Comparison of ENCODE assay signal across 1 cellular context in genomic region chr2:218781691-218782528, GRCh38.
TF ChIP-seq lines count a peak whose summit lies in the region.

Gene CYP27A1, plus strand, starts transcription at chr2:218782147. Its CDS starts 36 bp downstream, at chr2:218782183.

TF ChIP-seq in HepG2, 621 proteins besides CTCF, POLR2A, EP300 and RAD21 (continued from another document and continues in another):
- peak; percentile 90 for TF ChIP-seq DMTF1 (CRISPR knock-in tag; IDR thresholded peaks at IDR 0.05)
- peak; percentile 14; the same call in 1 of the 2 replicates for TF ChIP-seq PREB (CRISPR knock-in tag; IDR thresholded peaks at IDR 0.05)
- TF ChIP-seq ZNF451 (CRISPR knock-in tag; IDR thresholded peaks at IDR 0.05) = peak; percentile 43; the same call in 1 of the 2 replicates
- no peak; the same call in 1 of the 2 replicates for TF ChIP-seq ZKSCAN8 (CRISPR knock-in tag; IDR thresholded peaks at IDR 0.05; ENCODE audit: borderline replicate concordance)
- no peak; the same call in 1 of the 2 replicates for TF ChIP-seq ZNF615 (CRISPR knock-in tag; IDR thresholded peaks at IDR 0.05; ENCODE audit: borderline replicate concordance)
- peak; percentile 93 for TF ChIP-seq ZNF891 (CRISPR knock-in tag; IDR thresholded peaks at IDR 0.05)
- TF ChIP-seq ZFP91 (CRISPR knock-in tag; IDR thresholded peaks at IDR 0.05; ENCODE audit: borderline replicate concordance) = peak; percentile 97
- TF ChIP-seq ARNT (IDR thresholded peaks at IDR 0.05) = no peak
- TF ChIP-seq NKX3-1 (CRISPR knock-in tag; IDR thresholded peaks at IDR 0.05) = peak; percentile 97
- TF ChIP-seq FOXC1 (CRISPR knock-in tag; IDR thresholded peaks at IDR 0.05; ENCODE audit: borderline replicate concordance) = peak; percentile 96
- TF ChIP-seq ZNF609 (CRISPR knock-in tag; IDR thresholded peaks at IDR 0.05; ENCODE audit: borderline replicate concordance) = peak; percentile 85
- peak; percentile 93 for TF ChIP-seq ESRRA (CRISPR knock-in tag; IDR thresholded peaks at IDR 0.05; ENCODE audit: low read depth)
- no peak for TF ChIP-seq SYNCRIP (IDR thresholded peaks at IDR 0.05; ENCODE audit: insufficient read depth, low read depth, low read length)
- no peak for TF ChIP-seq FOXK2 (IDR thresholded peaks at IDR 0.05)
- TF ChIP-seq SOX5 (CRISPR knock-in tag; IDR thresholded peaks at IDR 0.05; ENCODE audit: borderline replicate concordance) = no peak; the same call in 1 of the 2 replicates
- peak; percentile 80; the same call in 1 of the 2 replicates for TF ChIP-seq GZF1 (CRISPR knock-in tag; IDR thresholded peaks at IDR 0.05)
- 0 out of 4 replicates have a peak, but pooled peaks of 1 of the 2 experiments have one; percentile 0 for TF ChIP-seq MAFK (conservative IDR thresholded peaks at IDR 0.05 in 1 of 2, IDR thresholded peaks at IDR 0.05 in 1 of 2; ENCODE audit: low read length in 2 of 2)
- TF ChIP-seq RXRB (CRISPR knock-in tag; IDR thresholded peaks at IDR 0.05; ENCODE audit: borderline replicate concordance) = peak; percentile 75
- TF ChIP-seq RFX5 (IDR thresholded peaks at IDR 0.05; ENCODE audit: low read depth, low read length) = peak; percentile 9; the same call in 1 of the 2 replicates
- no peak for TF ChIP-seq NFIB (CRISPR knock-in tag; IDR thresholded peaks at IDR 0.05; ENCODE audit: borderline replicate concordance)
- TF ChIP-seq ZNF20 (CRISPR knock-in tag; IDR thresholded peaks at IDR 0.05) = no peak
- TF ChIP-seq SUZ12 (IDR thresholded peaks at IDR 0.05; ENCODE audit: low read depth, low read length) = no peak
- no peak for TF ChIP-seq PRPF4 (IDR thresholded peaks at IDR 0.05; ENCODE audit: low read depth, low read length, poor library complexity, severe bottlenecking)
- TF ChIP-seq RELA (CRISPR knock-in tag; IDR thresholded peaks at IDR 0.05) = peak; percentile 88; the same call in 1 of the 2 replicates
- no peak; the same call in 1 of the 2 replicates for TF ChIP-seq AFF4 (CRISPR knock-in tag; IDR thresholded peaks at IDR 0.05)
- no peak for TF ChIP-seq NBN (conservative IDR thresholded peaks at IDR 0.05)
- peak; percentile 92 for TF ChIP-seq KDM5B (CRISPR knock-in tag; IDR thresholded peaks at IDR 0.05; ENCODE audit: borderline replicate concordance)
- peak; percentile 84; the same call in 1 of the 2 replicates for TF ChIP-seq ZNF280B (CRISPR knock-in tag; IDR thresholded peaks at IDR 0.05; ENCODE audit: borderline replicate concordance)
- TF ChIP-seq REPIN1 (CRISPR knock-in tag; IDR thresholded peaks at IDR 0.05; ENCODE audit: borderline replicate concordance, low read depth) = peak; percentile 49; the same call in 1 of the 2 replicates
- 0 out of 2 replicates have a peak, but pooled peaks have one; percentile 33 for TF ChIP-seq ZKSCAN5 (CRISPR knock-in tag; IDR thresholded peaks at IDR 0.05)
- TF ChIP-seq ATAD3A (CRISPR knock-in tag; IDR thresholded peaks at IDR 0.05) = peak; percentile 17; the same call in 1 of the 2 replicates
- peak; percentile 92 for TF ChIP-seq ZNF350 (CRISPR knock-in tag; IDR thresholded peaks at IDR 0.05; ENCODE audit: borderline replicate concordance, low read depth)
- no peak for TF ChIP-seq CENPBD1 (CRISPR knock-in tag; IDR thresholded peaks at IDR 0.05; ENCODE audit: borderline replicate concordance, low read depth)
- TF ChIP-seq ZBTB10 (CRISPR knock-in tag; IDR thresholded peaks at IDR 0.05; ENCODE audit: borderline replicate concordance) = peak; percentile 84
- peak; percentile 80 for TF ChIP-seq FOXO1 (CRISPR knock-in tag; IDR thresholded peaks at IDR 0.05)
- no peak for TF ChIP-seq PBX2 (CRISPR knock-in tag; IDR thresholded peaks at IDR 0.05)
- TF ChIP-seq BCL6 (CRISPR knock-in tag; IDR thresholded peaks at IDR 0.05) = peak; percentile 68
